ENCODE assay signal across 1 cellular context in genomic region chr2:47108638-47109372, GRCh38.
A peak's percentile ranks its signal among the peaks of the same experiment; 100 is the strongest.
TF ChIP-seq lines count a peak whose summit lies in the region.

No MANE protein-coding gene starts in this region.

TF ChIP-seq in K562, 482 proteins besides CTCF, POLR2A, EP300 and RAD21 (continued from another document):
- TF ChIP-seq YY1 (IDR thresholded peaks at IDR 0.05; ENCODE audit: borderline replicate concordance in 1 of 3, control insufficient read depth in 1 of 3, extremely low read depth in 1 of 3, insufficient read depth in 3 of 3, insufficient read length in 1 of 3, insufficient replicate concordance in 2 of 3, low read depth in 1 of 3, low read length in 2 of 3) (peak in 1 of 3 experiments; percentile 67), USF2 (CRISPR knock-in tag; IDR thresholded peaks at IDR 0.05) (peak; percentile 74), NFYB (IDR thresholded peaks at IDR 0.05; ENCODE audit: extremely low read depth, insufficient read length) (peak; percentile 60), SIN3A (IDR thresholded peaks at IDR 0.05; ENCODE audit: borderline replicate concordance in 2 of 2, control insufficient read depth in 1 of 2, low read depth in 2 of 2, low read length in 2 of 2) (no peak)
